In genomic region chr2:212686285-212686895, GRCh38 we compare ENCODE assay signal across 8 cellular contexts.
DNase-seq lines count a peak whose midpoint lies in the region; ATAC-seq and TF ChIP-seq lines count a peak whose summit lies in the region.

No MANE protein-coding gene starts in this region.

- H3K27me3 ChIP-seq in Karpas-422 (ENCODE audit: low read length) (no peaks in the 10 kb centered on the region), heart right ventricle (peaks cover 0 to 8% (median 0%) of the 10 kb centered on the region in 7 donors), sigmoid colon (no peaks in the 10 kb centered on the region)

- H3K9me3 ChIP-seq in Karpas-422 (ENCODE audit: low read length), result no peaks in the 10 kb centered on the region
- H3K9me3 ChIP-seq in heart right ventricle, result no peaks in the 10 kb centered on the region
- no peaks in the 10 kb centered on the region for H3K9me3 ChIP-seq in sigmoid colon

- H3K4me1 ChIP-seq in Karpas-422 (ENCODE audit: low read length) (no peaks in the 10 kb centered on the region), heart right ventricle (no peaks in the 10 kb centered on the region), sigmoid colon (no peaks in the 10 kb centered on the region)

- H3K9me3 Mint-ChIP-seq in activated naive CD8-positive, alpha-beta T cell treated with anti-CD3 and anti-CD28 coated beads, Interleukin-2, amount 50 U/mL, for 24 hours, result no peaks in the 10 kb centered on the region

- peaks cover 2% of the 10 kb centered on the region for H3K27me3 Mint-ChIP-seq in activated naive CD8-positive, alpha-beta T cell treated with anti-CD3 and anti-CD28 coated beads, Interleukin-2, amount 50 U/mL, for 24 hours

- no peaks in the 10 kb centered on the region for H3K36me3 ChIP-seq in Karpas-422 (ENCODE audit: insufficient read depth, low read length)
- H3K36me3 ChIP-seq in heart right ventricle, result no peaks in the 10 kb centered on the region
- H3K36me3 ChIP-seq in sigmoid colon, result no peaks in the 10 kb centered on the region

- peak; percentile 73 for ATAC-seq in GM21619 (IDR thresholded peaks at IDR 0.05; ENCODE audit: unreplicated experiment)
- no peak for ATAC-seq in activated naive CD8-positive, alpha-beta T cell treated with anti-CD3 and anti-CD28 coated beads, Interleukin-2, amount 50 U/mL, for 24 hours
- peak in 1 of 8 donors; percentile 41 for ATAC-seq in heart right ventricle
- no peak for ATAC-seq in HG03457 (IDR thresholded peaks at IDR 0.05; ENCODE audit: unreplicated experiment)

- H3K4me2 ChIP-seq in Karpas-422 (ENCODE audit: low read depth, low read length, poor library complexity, severe bottlenecking), result no peak overlapping the region

- no peak overlapping the region for H3K9ac ChIP-seq in Karpas-422 (ENCODE audit: low read length)

- in situ Hi-C loops in SK-MEL-5 (cut with HindIII; ENCODE audit: low pct_unique_long_range_greater_than_20kb, low sequenced_read_pairs), result no loop called here

- WGBS in heart right ventricle, 2 donors, result 26% methylated on average over 10 of the region's 10 CpGs
- WGBS in sigmoid colon, 2 donors, result 20 to 27% methylated on average over 10 of the region's 10 CpGs

- no peak overlapping the region for H3K27ac Mint-ChIP-seq in activated naive CD8-positive, alpha-beta T cell treated with anti-CD3 and anti-CD28 coated beads, Interleukin-2, amount 50 U/mL, for 24 hours

- H3K27ac ChIP-seq in Karpas-422 (ENCODE audit: low read length) (no peak overlapping the region), heart right ventricle (no peak overlapping the region), sigmoid colon (no peak overlapping the region)

- no peak for TF ChIP-seq POLR2A in sigmoid colon (IDR thresholded peaks at IDR 0.05)

- H4K20me1 ChIP-seq in Karpas-422 (ENCODE audit: insufficient read depth, low read depth, low read length), result no peaks in the 10 kb centered on the region

- peak; percentile 58 for DNase-seq in Daoy (ENCODE audit: low read depth)
- peak; percentile 81 for DNase-seq in Karpas-422
- DNase-seq in SK-MEL-5 (ENCODE audit: low read depth, low spot score), result peak; percentile 62
- peak; percentile 56 for DNase-seq in activated naive CD8-positive, alpha-beta T cell treated with anti-CD3 and anti-CD28 coated beads, Interleukin-2, amount 50 U/mL, for 24 hours
- DNase-seq in heart right ventricle, result peak; percentile 19 to 22
- peak; percentile 64 for DNase-seq in sigmoid colon

- intact Hi-C loops in heart right ventricle (cut with DNase I), result loop anchor here in 9 of 10 donors (2.0 to 10.0 kb wide), 11 partner anchors 88 to 561 kb away; partner anchors contain the start of gene IKZF2 (in 5 of the 9)
- intact Hi-C loops in sigmoid colon (cut with DNase I), result loop anchor here (2.0 kb wide), 1 partner anchor 466 kb away; no protein-coding TSS in a partner anchor

- H3K9me2 ChIP-seq in Karpas-422 (replicated peaks; ENCODE audit: insufficient read depth, low read length), result no peaks in the 10 kb centered on the region

- H2AFZ ChIP-seq in Karpas-422 (ENCODE audit: low read length), result no peak overlapping the region

- H3K4me3 Mint-ChIP-seq in activated naive CD8-positive, alpha-beta T cell treated with anti-CD3 and anti-CD28 coated beads, Interleukin-2, amount 50 U/mL, for 24 hours, result no peak overlapping the region

- H3K36me3 Mint-ChIP-seq in activated naive CD8-positive, alpha-beta T cell treated with anti-CD3 and anti-CD28 coated beads, Interleukin-2, amount 50 U/mL, for 24 hours (ENCODE audit: low read depth), result no peaks in the 10 kb centered on the region

- TF ChIP-seq EP300 in sigmoid colon (IDR thresholded peaks at IDR 0.05), result no peak

- no peaks in the 10 kb centered on the region for H3K79me2 ChIP-seq in Karpas-422 (ENCODE audit: low read length)

- H3K4me1 Mint-ChIP-seq in activated naive CD8-positive, alpha-beta T cell treated with anti-CD3 and anti-CD28 coated beads, Interleukin-2, amount 50 U/mL, for 24 hours, result peaks cover 3% of the 10 kb centered on the region

- TF ChIP-seq CTCF in heart right ventricle (IDR thresholded peaks at IDR 0.05) (peak; percentile 60 to 90 (median 83)), sigmoid colon (IDR thresholded peaks at IDR 0.05) (peak in 3 of 4 experiments; percentile 40 to 83 (median 62))

- H3K4me3 ChIP-seq in Karpas-422 (ENCODE audit: low read length) (no peak overlapping the region), heart right ventricle (no peak overlapping the region), sigmoid colon (no peak overlapping the region)

Comparison
In these comparisons a context has a peak if more than half of its experiments do, and no peak if none do; other contexts are left out.
1. DNase-seq: peak in every context shown above with its lines; median percentile 81 in Karpas-422; 64 in sigmoid colon; 62 in SK-MEL-5; 58 in Daoy; 56 in activated naive CD8-positive, alpha-beta T cell treated with anti-CD3 and anti-CD28 coated beads, Interleukin-2, amount 50 U/mL, for 24 hours; 20 in heart right ventricle.